In genomic region chr11:119106564-119107537, GRCh38 we compare ENCODE assay signal across 1 cellular context.
A peak's percentile ranks its signal among the peaks of the same experiment; 100 is the strongest.
TF ChIP-seq lines count a peak whose summit lies in the region.

TSS of gene C2CD2L (plus strand) at chr11:119107344. CDS start at chr11:119107742, 398 bp downstream.

TF ChIP-seq in K562, 482 proteins besides CTCF, POLR2A, EP300 and RAD21 (continued from another document and continues in another):
- TF ChIP-seq ZBTB40 (IDR thresholded peaks at IDR 0.05) (peak; percentile 20; the same call in 1 of the 2 replicates), ZBTB40 (CRISPR knock-in tag; IDR thresholded peaks at IDR 0.05) (no peak), MEF2A (IDR thresholded peaks at IDR 0.05; ENCODE audit: control insufficient read depth, low read depth, low read length) (peak; percentile 23; the same call in 1 of the 2 replicates), FOXK1 (CRISPR knock-in tag; IDR thresholded peaks at IDR 0.05; ENCODE audit: borderline replicate concordance) (peak; percentile 70; the same call in 1 of the 2 replicates), ZNF766 (CRISPR knock-in tag; conservative IDR thresholded peaks at IDR 0.05) (peak; percentile 93), LEF1 (IDR thresholded peaks at IDR 0.05) (peak; percentile 77), RCOR1 (IDR thresholded peaks at IDR 0.05; ENCODE audit: borderline replicate concordance in 1 of 2, low read depth in 2 of 2, low read length in 2 of 2) (peak; percentile 15 to 61; a peak in 3 of 4 replicates), MLLT1 (IDR thresholded peaks at IDR 0.05) (peak in 1 of 2 experiments; percentile 86; a peak in 2 of 4 replicates), TRIM24 (IDR thresholded peaks at IDR 0.05) (0 out of 4 replicates have a peak, but pooled peaks of 1 of the 2 experiments have one; percentile 29), ZNF551 (CRISPR knock-in tag; IDR thresholded peaks at IDR 0.05) (no peak), NR2C2 (CRISPR knock-in tag; IDR thresholded peaks at IDR 0.05) (no peak), NR2C2 (tag; IDR thresholded peaks at IDR 0.05) (peak; percentile 64; the same call in 1 of the 2 replicates), ZNF174 (CRISPR knock-in tag; IDR thresholded peaks at IDR 0.05) (no peak), HEY1 (CRISPR knock-in tag; IDR thresholded peaks at IDR 0.05; ENCODE audit: borderline replicate concordance) (no peak), ETV1 (tag; conservative IDR thresholded peaks at IDR 0.05; ENCODE audit: low read depth) (peak; percentile 52; the same call in 1 of the 2 replicates), KAT7 (CRISPR knock-in tag; IDR thresholded peaks at IDR 0.05; ENCODE audit: borderline replicate concordance) (0 out of 2 replicates have a peak, but pooled peaks have one; percentile 63), DACH1 (IDR thresholded peaks at IDR 0.05; ENCODE audit: partially characterized antibody) (peak; percentile 6), CTBP1 (IDR thresholded peaks at IDR 0.05; ENCODE audit: borderline replicate concordance) (peak; percentile 79; the same call in 1 of the 2 replicates), TOE1 (IDR thresholded peaks at IDR 0.05; ENCODE audit: borderline replicate concordance) (peak; percentile 65; the same call in 1 of the 2 replicates), TOE1 (CRISPR knock-in tag; IDR thresholded peaks at IDR 0.05; ENCODE audit: borderline replicate concordance, low read depth) (no peak), TEAD4 (IDR thresholded peaks at IDR 0.05; ENCODE audit: low read length) (peak; percentile 55; the same call in 1 of the 2 replicates), TEAD4 (CRISPR knock-in tag; IDR thresholded peaks at IDR 0.05; ENCODE audit: borderline replicate concordance) (no peak), ZNF830 (CRISPR knock-in tag; IDR thresholded peaks at IDR 0.05) (no peak), PTBP1 (IDR thresholded peaks at IDR 0.05; ENCODE audit: low read depth, low read length) (0 out of 2 replicates have a peak, but pooled peaks have one; percentile 9), E2F1 (CRISPR knock-in tag; IDR thresholded peaks at IDR 0.05) (peak; percentile 68; the same call in 1 of the 2 replicates), MBD2 (IDR thresholded peaks at IDR 0.05; ENCODE audit: borderline replicate concordance, low read depth) (peak; percentile 50; the same call in 1 of the 2 replicates), MTA1 (IDR thresholded peaks at IDR 0.05; ENCODE audit: borderline replicate concordance) (peak; percentile 25; the same call in 1 of the 2 replicates), FOXJ2 (tag; IDR thresholded peaks at IDR 0.05) (peak; percentile 89), ZNF584 (CRISPR knock-in tag; IDR thresholded peaks at IDR 0.05; ENCODE audit: low read depth) (no peak), PRPF4 (IDR thresholded peaks at IDR 0.05; ENCODE audit: insufficient read depth, low read depth, low read length, poor library complexity, severe bottlenecking) (peak; percentile 42), RFX1 (IDR thresholded peaks at IDR 0.05) (peak; percentile 57), ZFPM2 (CRISPR knock-in tag; IDR thresholded peaks at IDR 0.05) (no peak), POLR2G (IDR thresholded peaks at IDR 0.05; ENCODE audit: low read depth, low read length) (peak; percentile 80), SMARCB1 (IDR thresholded peaks at IDR 0.05; ENCODE audit: insufficient read length, low read depth) (no peak), E2F6 (IDR thresholded peaks at IDR 0.05; ENCODE audit: borderline replicate concordance in 1 of 2, extremely low read depth in 1 of 2, insufficient read depth in 1 of 2, insufficient read length in 1 of 2, low read depth in 1 of 2, low read length in 1 of 2, poor library complexity in 1 of 2, severe bottlenecking in 1 of 2) (peak; percentile 82 to 85), NFE2 (IDR thresholded peaks at IDR 0.05; ENCODE audit: low read depth) (no peak; the same call in 1 of the 2 replicates), XRCC5 (IDR thresholded peaks at IDR 0.05; ENCODE audit: low read depth, low read length) (0 out of 2 replicates have a peak, but pooled peaks have one; percentile 29), SIN3A (IDR thresholded peaks at IDR 0.05; ENCODE audit: borderline replicate concordance in 2 of 2, control insufficient read depth in 1 of 2, low read depth in 2 of 2, low read length in 2 of 2) (peak in 1 of 2 experiments; percentile 74; a peak in 3 of 4 replicates), ZBTB7A (IDR thresholded peaks at IDR 0.05; ENCODE audit: borderline replicate concordance, control insufficient read depth, low read depth, low read length) (peak; percentile 80; the same call in 1 of the 2 replicates)
- TF ChIP-seq, protein P1, sequence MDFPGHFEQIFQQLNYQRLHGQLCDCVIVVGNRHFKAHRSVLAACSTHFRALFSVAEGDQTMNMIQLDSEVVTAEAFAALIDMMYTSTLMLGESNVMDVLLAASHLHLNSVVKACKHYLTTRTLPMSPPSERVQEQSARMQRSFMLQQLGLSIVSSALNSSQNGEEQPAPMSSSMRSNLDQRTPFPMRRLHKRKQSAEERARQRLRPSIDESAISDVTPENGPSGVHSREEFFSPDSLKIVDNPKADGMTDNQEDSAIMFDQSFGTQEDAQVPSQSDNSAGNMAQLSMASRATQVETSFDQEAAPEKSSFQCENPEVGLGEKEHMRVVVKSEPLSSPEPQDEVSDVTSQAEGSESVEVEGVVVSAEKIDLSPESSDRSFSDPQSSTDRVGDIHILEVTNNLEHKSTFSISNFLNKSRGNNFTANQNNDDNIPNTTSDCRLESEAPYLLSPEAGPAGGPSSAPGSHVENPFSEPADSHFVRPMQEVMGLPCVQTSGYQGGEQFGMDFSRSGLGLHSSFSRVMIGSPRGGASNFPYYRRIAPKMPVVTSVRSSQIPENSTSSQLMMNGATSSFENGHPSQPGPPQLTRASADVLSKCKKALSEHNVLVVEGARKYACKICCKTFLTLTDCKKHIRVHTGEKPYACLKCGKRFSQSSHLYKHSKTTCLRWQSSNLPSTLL (IDR thresholded peaks at IDR 0.05): peak; percentile 97
- TF ChIP-seq, protein P2, sequence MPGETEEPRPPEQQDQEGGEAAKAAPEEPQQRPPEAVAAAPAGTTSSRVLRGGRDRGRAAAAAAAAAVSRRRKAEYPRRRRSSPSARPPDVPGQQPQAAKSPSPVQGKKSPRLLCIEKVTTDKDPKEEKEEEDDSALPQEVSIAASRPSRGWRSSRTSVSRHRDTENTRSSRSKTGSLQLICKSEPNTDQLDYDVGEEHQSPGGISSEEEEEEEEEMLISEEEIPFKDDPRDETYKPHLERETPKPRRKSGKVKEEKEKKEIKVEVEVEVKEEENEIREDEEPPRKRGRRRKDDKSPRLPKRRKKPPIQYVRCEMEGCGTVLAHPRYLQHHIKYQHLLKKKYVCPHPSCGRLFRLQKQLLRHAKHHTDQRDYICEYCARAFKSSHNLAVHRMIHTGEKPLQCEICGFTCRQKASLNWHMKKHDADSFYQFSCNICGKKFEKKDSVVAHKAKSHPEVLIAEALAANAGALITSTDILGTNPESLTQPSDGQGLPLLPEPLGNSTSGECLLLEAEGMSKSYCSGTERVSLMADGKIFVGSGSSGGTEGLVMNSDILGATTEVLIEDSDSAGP (CRISPR knock-in tag; IDR thresholded peaks at IDR 0.05): peak; percentile 97
- TF ChIP-seq, protein P3, sequence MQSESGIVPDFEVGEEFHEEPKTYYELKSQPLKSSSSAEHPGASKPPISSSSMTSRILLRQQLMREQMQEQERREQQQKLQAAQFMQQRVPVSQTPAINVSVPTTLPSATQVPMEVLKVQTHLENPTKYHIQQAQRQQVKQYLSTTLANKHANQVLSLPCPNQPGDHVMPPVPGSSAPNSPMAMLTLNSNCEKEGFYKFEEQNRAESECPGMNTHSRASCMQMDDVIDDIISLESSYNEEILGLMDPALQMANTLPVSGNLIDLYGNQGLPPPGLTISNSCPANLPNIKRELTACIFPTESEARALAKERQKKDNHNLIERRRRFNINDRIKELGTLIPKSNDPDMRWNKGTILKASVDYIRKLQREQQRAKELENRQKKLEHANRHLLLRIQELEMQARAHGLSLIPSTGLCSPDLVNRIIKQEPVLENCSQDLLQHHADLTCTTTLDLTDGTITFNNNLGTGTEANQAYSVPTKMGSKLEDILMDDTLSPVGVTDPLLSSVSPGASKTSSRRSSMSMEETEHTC (IDR thresholded peaks at IDR 0.05): 0 out of 2 replicates have a peak, but pooled peaks have one; percentile 29
